In genomic region chr1:15851251-15852035, GRCh38 we compare ENCODE assay signal across 11 cellular contexts. TPM values are rescaled to one million over a fixed set of nuclear protein-coding genes. Genes with fewer than 3 reads are reported as not detected.
A peak's percentile ranks its signal among the peaks of the same experiment; 100 is the strongest.
DNase-seq lines count a peak whose midpoint lies in the region; ATAC-seq and TF ChIP-seq lines count a peak whose summit lies in the region.
"Had no signal": no experiment of that assay in that cellular context is flagged by ENCODE, and none has a peak within 500 bp of the region (broad histone marks: within the 10 kb centered on the region; RNA-seq: fewer than 3 reads in every experiment).

No MANE protein-coding gene starts in this region.

- H2BK120ac ChIP-seq in mesendoderm (ENCODE audit: low read depth, low read length) = no peak overlapping the region

- H3K4me1 ChIP-seq in mesendoderm (ENCODE audit: control insufficient read depth, low read depth, low read length) (peaks cover 2% of the 10 kb centered on the region), Caco-2 (peaks cover 14% of the 10 kb centered on the region)

- no peak for ATAC-seq in stimulated activated naive CD8-positive, alpha-beta T cell treated with anti-CD3 and anti-CD28 coated beads, Interleukin-15, Interleukin-2, amounts not matched to agents 100 U/mL and 50 U/mL, for 24 hours
- ATAC-seq in HG02763 (IDR thresholded peaks at IDR 0.05; ENCODE audit: unreplicated experiment) = no peak

- H3K27ac Mint-ChIP-seq in stimulated activated naive CD8-positive, alpha-beta T cell treated with anti-CD3 and anti-CD28 coated beads, Interleukin-15, Interleukin-2, amounts not matched to agents 100 ng/mL and 50 ng/mL, for 24 hours = peak overlapping the region; percentile 29
- H3K27ac Mint-ChIP-seq in activated naive CD8-positive, alpha-beta T cell = peak overlapping the region; percentile 64
- no peak overlapping the region for H3K27ac Mint-ChIP-seq in Caco-2 (ENCODE audit: unreplicated experiment)
- no peak overlapping the region for H3K27ac Mint-ChIP-seq in activated CD4-positive, alpha-beta memory T cell treated with anti-CD3 and anti-CD28 coated beads for 36 hours

- H3K9ac ChIP-seq in mesendoderm (ENCODE audit: low read length) = no peak overlapping the region

- no peak for TF ChIP-seq CTCF in Caco-2 (IDR thresholded peaks at IDR 0.05; ENCODE audit: insufficient read depth in 1 of 2, low read depth in 1 of 2, low read length in 1 of 2, severe bottlenecking in 1 of 2, unreplicated experiment in 1 of 2)

- H3K36me3 ChIP-seq in mesendoderm (ENCODE audit: control insufficient read depth, insufficient read depth, low read length) (no peaks in the 10 kb centered on the region), Caco-2 (ENCODE audit: control insufficient read depth, insufficient read depth, low read length) (no peaks in the 10 kb centered on the region)

- no peak overlapping the region for H3K4me2 ChIP-seq in mesendoderm (ENCODE audit: low read length)

- peaks cover 41% of the 10 kb centered on the region for H3K79me2 ChIP-seq in mesendoderm (ENCODE audit: control insufficient read depth, insufficient read depth, low read length)

- no peak overlapping the region for H3K18ac ChIP-seq in mesendoderm (ENCODE audit: low read length)

- no peak overlapping the region for H4K5ac ChIP-seq in mesendoderm (ENCODE audit: low read length)

- no TSS peak for BruUV-seq in Caco-2 (replicated peaks; lab: Mats Ljungman, UMichigan)

- peaks cover 7% of the 10 kb centered on the region for H3K79me1 ChIP-seq in mesendoderm (ENCODE audit: low read length)

- intact Hi-C loops in Caco-2 (cut with micrococcal nuclease; ENCODE audit: unreplicated experiment) = loop anchor here (2.0 kb wide), 1 partner anchor 51 kb away; no protein-coding TSS in a partner anchor
- intact Hi-C loops in posterior vena cava (cut with DNase I) = no loop called here
- intact Hi-C loops in activated CD4-positive, alpha-beta memory T cell treated with anti-CD3 and anti-CD28 coated beads for 36 hours (cut with micrococcal nuclease) = no loop called here

- H3K4me3 ChIP-seq in mesendoderm (ENCODE audit: low read length) = no peak overlapping the region
- H3K4me3 ChIP-seq in Caco-2 (ENCODE audit: low read depth, low read length) = no peak overlapping the region

- no peak overlapping the region for H3K23ac ChIP-seq in mesendoderm (ENCODE audit: low read length)

- no peak for DNase-seq in stimulated activated naive CD8-positive, alpha-beta T cell treated with anti-CD3 and anti-CD28 coated beads, Interleukin-15, Interleukin-2, amounts not matched to agents 100 U/mL and 50 U/mL, for 24 hours
- DNase-seq in mesendoderm (peak; percentile 39), Caco-2 (no peak), posterior vena cava (ENCODE audit: low spot score) (no peak)
- DNase-seq in activated CD4-positive, alpha-beta memory T cell treated with anti-CD3 and anti-CD28 coated beads for 36 hours = no peak
- DNase-seq: amniotic stem cell; NCI-H748 treated with DMSO at 0.1 percent for 48 hours; stimulated activated CD8-positive, alpha-beta memory T cell treated with anti-CD3 and anti-CD28 coated beads, Interleukin-4, amount 100 ng/mL, for 48 hours had no signal

- no peak overlapping the region for H3K4ac ChIP-seq in mesendoderm (ENCODE audit: low read depth, low read length)

- H3K4me3 Mint-ChIP-seq in stimulated activated naive CD8-positive, alpha-beta T cell treated with anti-CD3 and anti-CD28 coated beads, Interleukin-15, Interleukin-2, amounts not matched to agents 100 ng/mL and 50 ng/mL, for 24 hours = peak overlapping the region; percentile 55
- peak overlapping the region; percentile 64 for H3K4me3 Mint-ChIP-seq in activated naive CD8-positive, alpha-beta T cell
- H3K4me3 Mint-ChIP-seq in Caco-2 (ENCODE audit: unreplicated experiment) = no peak overlapping the region
- H3K4me3 Mint-ChIP-seq in activated CD4-positive, alpha-beta memory T cell treated with anti-CD3 and anti-CD28 coated beads for 36 hours = no peak overlapping the region

- no peak overlapping the region for H3K56ac ChIP-seq in mesendoderm (ENCODE audit: low read length)

- no peak overlapping the region for H4K8ac ChIP-seq in mesendoderm (ENCODE audit: low read depth, low read length)

- H2BK15ac ChIP-seq in mesendoderm (replicated peaks; ENCODE audit: low read depth) = no peak overlapping the region

- no peaks in the 10 kb centered on the region for H3K9me3 Mint-ChIP-seq in stimulated activated naive CD8-positive, alpha-beta T cell treated with anti-CD3 and anti-CD28 coated beads, Interleukin-15, Interleukin-2, amounts not matched to agents 100 ng/mL and 50 ng/mL, for 24 hours
- H3K9me3 Mint-ChIP-seq in activated naive CD8-positive, alpha-beta T cell (ENCODE audit: low read depth) = no peaks in the 10 kb centered on the region
- H3K9me3 Mint-ChIP-seq in Caco-2 (ENCODE audit: unreplicated experiment) = no peaks in the 10 kb centered on the region
- no peaks in the 10 kb centered on the region for H3K9me3 Mint-ChIP-seq in activated CD4-positive, alpha-beta memory T cell treated with anti-CD3 and anti-CD28 coated beads for 36 hours

- no peaks in the 10 kb centered on the region for H3K9me3 ChIP-seq in Caco-2

- WGBS in mesendoderm (ENCODE audit: extremely low coverage, insufficient coverage, low lambda C conversion rate) = no CpG with 5 or more reads among the region's 16 CpGs

- peaks cover 13% of the 10 kb centered on the region for H3K36me3 Mint-ChIP-seq in stimulated activated naive CD8-positive, alpha-beta T cell treated with anti-CD3 and anti-CD28 coated beads, Interleukin-15, Interleukin-2, amounts not matched to agents 100 ng/mL and 50 ng/mL, for 24 hours (ENCODE audit: low read depth)
- no peaks in the 10 kb centered on the region for H3K36me3 Mint-ChIP-seq in activated naive CD8-positive, alpha-beta T cell
- H3K36me3 Mint-ChIP-seq in Caco-2 (ENCODE audit: insufficient read depth, unreplicated experiment) = peaks cover 27% of the 10 kb centered on the region
- peaks cover 8% of the 10 kb centered on the region for H3K36me3 Mint-ChIP-seq in activated CD4-positive, alpha-beta memory T cell treated with anti-CD3 and anti-CD28 coated beads for 36 hours

- H2AK5ac ChIP-seq in mesendoderm (ENCODE audit: low read length) = no peak overlapping the region

- H3K27ac ChIP-seq in mesendoderm (ENCODE audit: low read depth, low read length) = no peak overlapping the region

- H3K27me3 ChIP-seq in mesendoderm (ENCODE audit: insufficient read depth, low read length, poor library complexity) (no peaks in the 10 kb centered on the region), Caco-2 (replicated peaks; ENCODE audit: control insufficient read depth, insufficient read depth, low read length) (no peaks in the 10 kb centered on the region)

- H2BK5ac ChIP-seq in mesendoderm (ENCODE audit: low read length) = no peak overlapping the region

- POLR2A ChIA-PET in Caco-2 (lab: Charles Lee) = no interaction called here
- POLR2A ChIA-PET in activated CD4-positive, alpha-beta memory T cell treated with anti-CD3 and anti-CD28 coated beads for 36 hours (lab: Charles Lee) = interaction anchor here (2.1 kb wide), 1 partner anchor 115 kb away, joined by 4 read pairs; no protein-coding TSS in a partner anchor

- CTCF ChIA-PET in Caco-2 (lab: Charles Lee) = no interaction called here
- CTCF ChIA-PET in activated CD4-positive, alpha-beta memory T cell treated with anti-CD3 and anti-CD28 coated beads for 36 hours (lab: Charles Lee) = interaction anchor here (0.7 to 2.5 kb wide), 2 partner anchors 36 kb away, joined by 5 to 12 read pairs; no protein-coding TSS in a partner anchor

- H3K4me1 Mint-ChIP-seq in stimulated activated naive CD8-positive, alpha-beta T cell treated with anti-CD3 and anti-CD28 coated beads, Interleukin-15, Interleukin-2, amounts not matched to agents 100 ng/mL and 50 ng/mL, for 24 hours (ENCODE audit: low read depth) = peaks cover 47% of the 10 kb centered on the region
- peaks cover 42% of the 10 kb centered on the region for H3K4me1 Mint-ChIP-seq in activated naive CD8-positive, alpha-beta T cell (ENCODE audit: low read depth)
- no peaks in the 10 kb centered on the region for H3K4me1 Mint-ChIP-seq in Caco-2 (ENCODE audit: low read depth, unreplicated experiment)
- H3K4me1 Mint-ChIP-seq in activated CD4-positive, alpha-beta memory T cell treated with anti-CD3 and anti-CD28 coated beads for 36 hours (ENCODE audit: low read depth) = peaks cover 33% of the 10 kb centered on the region

- no peaks in the 10 kb centered on the region for H3K27me3 Mint-ChIP-seq in stimulated activated naive CD8-positive, alpha-beta T cell treated with anti-CD3 and anti-CD28 coated beads, Interleukin-15, Interleukin-2, amounts not matched to agents 100 ng/mL and 50 ng/mL, for 24 hours
- H3K27me3 Mint-ChIP-seq in activated naive CD8-positive, alpha-beta T cell = no peaks in the 10 kb centered on the region
- H3K27me3 Mint-ChIP-seq in Caco-2 (ENCODE audit: insufficient read depth, unreplicated experiment) = no peaks in the 10 kb centered on the region
- H3K27me3 Mint-ChIP-seq in activated CD4-positive, alpha-beta memory T cell treated with anti-CD3 and anti-CD28 coated beads for 36 hours = no peaks in the 10 kb centered on the region

RNA-seq across cellular contexts. Expression of gene SPEN, which starts 3.9 kb away (rescaled TPM):
- polyA plus RNA-seq in mesendoderm (2013, experiment 1 of 2) = 15.8 TPM
- polyA plus RNA-seq in mesendoderm (2013, experiment 2 of 2) = 15.8 TPM
- 46.4 and 47.3 TPM in 2 replicates for total RNA-seq in Caco-2 (2022)
- total RNA-seq in posterior vena cava = 10 to 100 TPM; 59.9 to 68.5 TPM
- 10 to 100 TPM; 37.0 to 41.9 TPM for total RNA-seq in activated CD4-positive, alpha-beta memory T cell treated with anti-CD3 and anti-CD28 coated beads for 36 hours

RNA-seq across cellular contexts. Expression of gene UQCRHL, which starts 44.0 kb away (rescaled TPM):
- polyA plus RNA-seq in mesendoderm (2013, experiment 1 of 2) = 3.9 TPM
- polyA plus RNA-seq in mesendoderm (2013, experiment 2 of 2) = 4.1 TPM
- total RNA-seq in Caco-2 (2022) = 1.8 and 1.9 TPM in 2 replicates
- total RNA-seq in posterior vena cava = under 1 TPM; 0.71 to 0.88 TPM
- 1 to 10 TPM; 2.0 to 2.5 TPM for total RNA-seq in activated CD4-positive, alpha-beta memory T cell treated with anti-CD3 and anti-CD28 coated beads for 36 hours

Comparison
In these comparisons a context has a peak if more than half of its experiments do, and no peak if none do; other contexts are left out.
1. H3K27ac Mint-ChIP-seq: peak in stimulated activated naive CD8-positive, alpha-beta T cell treated with anti-CD3 and anti-CD28 coated beads, Interleukin-15, Interleukin-2, amounts not matched to agents 100 ng/mL and 50 ng/mL, for 24 hours (single experiment) and activated naive CD8-positive, alpha-beta T cell (single experiment); none in Caco-2 (single experiment) and activated CD4-positive, alpha-beta memory T cell treated with anti-CD3 and anti-CD28 coated beads for 36 hours (single experiment).
2. H3K4me3 Mint-ChIP-seq: peak in stimulated activated naive CD8-positive, alpha-beta T cell treated with anti-CD3 and anti-CD28 coated beads, Interleukin-15, Interleukin-2, amounts not matched to agents 100 ng/mL and 50 ng/mL, for 24 hours (single experiment) and activated naive CD8-positive, alpha-beta T cell (single experiment); none in Caco-2 (single experiment) and activated CD4-positive, alpha-beta memory T cell treated with anti-CD3 and anti-CD28 coated beads for 36 hours (single experiment).